30 cellular contexts compared by ENCODE assay signal in genomic region chr20:24368253-24368652, GRCh38.
"Had no signal": no experiment of that assay in that cellular context is flagged by ENCODE, and none has a peak within 500 bp of the region (broad histone marks: within the 10 kb centered on the region; RNA-seq: fewer than 3 reads in every experiment).

No MANE protein-coding gene starts in this region.

- H3K9me3 ChIP-seq: ovary, psoas muscle, spleen, stomach, thoracic aorta, thyroid gland, tibial nerve, upper lobe of left lung, vagina had no signal

- H3K4me3 Mint-ChIP-seq: naive thymus-derived CD4-positive, alpha-beta T cell; natural killer cell; nephron; neural progenitor cell; stimulated activated naive B cell treated with anti-CD40 and anti-IgM and Interleukin-4, amounts not matched to agents 10 μg/mL and 1 μg/mL and 100 μg/mL, for 72 hours; stimulated activated naive CD8-positive, alpha-beta T cell treated with anti-CD3 and anti-CD28 coated beads, Interleukin-15, Interleukin-2, amounts not matched to agents 100 ng/mL and 50 ng/mL, for 24 hours had no signal

- H3K27ac Mint-ChIP-seq: naive thymus-derived CD4-positive, alpha-beta T cell; natural killer cell; nephron; neural progenitor cell; progenitor cell of endocrine pancreas; stimulated activated naive B cell treated with anti-CD40 and anti-IgM and Interleukin-4, amounts not matched to agents 10 μg/mL and 1 μg/mL and 100 μg/mL, for 72 hours; stimulated activated naive CD8-positive, alpha-beta T cell treated with anti-CD3 and anti-CD28 coated beads, Interleukin-15, Interleukin-2, amounts not matched to agents 100 ng/mL and 50 ng/mL, for 24 hours had no signal

- ATAC-seq: naive thymus-derived CD4-positive, alpha-beta T cell; psoas muscle; right cardiac atrium; sciatic nerve; stimulated activated naive B cell treated with anti-CD40 and anti-IgM and Interleukin-4, amounts not matched to agents 10 μg/mL and 1 μg/mL and 100 μg/mL, for 72 hours had no signal

- H3K4me1 Mint-ChIP-seq: natural killer cell; stimulated activated naive B cell treated with anti-CD40 and anti-IgM and Interleukin-4, amounts not matched to agents 10 μg/mL and 1 μg/mL and 100 μg/mL, for 72 hours had no signal

- H3K27me3 Mint-ChIP-seq: stimulated activated naive B cell treated with anti-CD40 and anti-IgM and Interleukin-4, amounts not matched to agents 10 μg/mL and 1 μg/mL and 100 μg/mL, for 72 hours; stimulated activated naive CD8-positive, alpha-beta T cell treated with anti-CD3 and anti-CD28 coated beads, Interleukin-15, Interleukin-2, amounts not matched to agents 100 ng/mL and 50 ng/mL, for 24 hours had no signal

- H3K9me3 Mint-ChIP-seq: natural killer cell; nephron; stimulated activated naive B cell treated with anti-CD40 and anti-IgM and Interleukin-4, amounts not matched to agents 10 μg/mL and 1 μg/mL and 100 μg/mL, for 72 hours; stimulated activated naive CD8-positive, alpha-beta T cell treated with anti-CD3 and anti-CD28 coated beads, Interleukin-15, Interleukin-2, amounts not matched to agents 100 ng/mL and 50 ng/mL, for 24 hours had no signal

- H3K36me3 ChIP-seq: neural progenitor cell, ovary, spleen, stomach, thoracic aorta, thyroid gland, tibial nerve, upper lobe of left lung, vagina had no signal

- H3K27ac ChIP-seq: neural progenitor cell, ovary, parathyroid adenoma, psoas muscle, skin epidermis, spleen, stomach, thoracic aorta, thyroid gland, tibial nerve, upper lobe of left lung, vagina had no signal

- DNase-seq: naive thymus-derived CD4-positive, alpha-beta T cell; natural killer cell; occipital lobe; ovary; posterior cingulate gyrus; psoas muscle; right cardiac atrium; spleen; stimulated activated CD4-positive, alpha-beta T cell treated with anti-CD3 and anti-CD28 coated beads, Interleukin-12 subunit alpha, Interleukin-12 subunit beta, amount 100 ng/mL, for 4 hours; stimulated activated CD4-positive, alpha-beta T cell treated with anti-CD3 and anti-CD28 coated beads, Interleukin-1b, Interleukin-23, amount 100 ng/mL, for 48 hours; stimulated activated CD4-positive, alpha-beta T cell treated with anti-CD3 and anti-CD28 coated beads, Interleukin-4, amount 100 ng/mL, for 1 hour; stimulated activated CD4-positive, alpha-beta T cell treated with anti-CD3 and anti-CD28 coated beads, Interleukin-4, amount 100 ng/mL, for 4 hours; stimulated activated CD8-positive, alpha-beta memory T cell treated with anti-CD3 and anti-CD28 coated beads, Interleukin-4, amount 100 ng/mL, for 48 hours; stimulated activated naive B cell treated with anti-CD40 and anti-IgM and Interleukin-4, amounts not matched to agents 10 μg/mL and 1 μg/mL and 100 μg/mL, for 72 hours; stimulated activated naive CD4-positive, alpha-beta T cell treated with Interleukin-2 at 50 U/mL for 16 hours; stomach; thyroid gland; trophoblast cell; upper lobe of left lung had no signal

- H3K4me3 ChIP-seq: neural progenitor cell, ovary, psoas muscle, skin epidermis, smooth muscle cell, spleen, stomach, thoracic aorta, thyroid gland, tibial nerve, upper lobe of left lung, vagina had no signal

- H3K4me1 ChIP-seq: parathyroid adenoma, psoas muscle, spleen, thyroid gland, tibial nerve, upper lobe of left lung, vagina had no signal

- H3K36me3 Mint-ChIP-seq: naive thymus-derived CD4-positive, alpha-beta T cell; natural killer cell; neural progenitor cell; stimulated activated naive B cell treated with anti-CD40 and anti-IgM and Interleukin-4, amounts not matched to agents 10 μg/mL and 1 μg/mL and 100 μg/mL, for 72 hours had no signal
